12 cellular contexts compared by ENCODE assay signal in genomic region chr2:113211226-113212105, GRCh38. TPM values are rescaled to one million over a fixed set of nuclear protein-coding genes. Genes with fewer than 3 reads are reported as not detected.
DNase-seq lines count a peak whose midpoint lies in the region; ATAC-seq and TF ChIP-seq lines count a peak whose summit lies in the region.
"Had no signal": no experiment of that assay in that cellular context is flagged by ENCODE, and none has a peak within 500 bp of the region (broad histone marks: within the 10 kb centered on the region; RNA-seq: fewer than 3 reads in every experiment).

No MANE protein-coding gene starts in this region.

- H3K9me3 Mint-ChIP-seq in CD14-positive monocyte = no peaks in the 10 kb centered on the region
- H3K9me3 Mint-ChIP-seq: immature natural killer cell had no signal

- peak overlapping the region; percentile 15 to 87 (median 70) for H3K27ac Mint-ChIP-seq in CD14-positive monocyte
- H3K27ac Mint-ChIP-seq: immature natural killer cell had no signal

- peaks cover 0 to 7% (median 5%) of the 10 kb centered on the region in 3 donors for H3K27me3 Mint-ChIP-seq in CD14-positive monocyte (ENCODE audit: low read depth in 3 of 3)

- TF ChIP-seq CTCF in CD14-positive monocyte (IDR thresholded peaks at IDR 0.05) (no peak), RWPE2 (IDR thresholded peaks at IDR 0.05; ENCODE audit: poor library complexity, severe bottlenecking) (no peak), foreskin keratinocyte (conservative IDR thresholded peaks at IDR 0.05) (no peak)

- H3K9me3 ChIP-seq in RWPE2 (ENCODE audit: severe bottlenecking) = no peaks in the 10 kb centered on the region
- H3K9me3 ChIP-seq: body of pancreas had no signal

- peaks cover 0 to 1% of the 10 kb centered on the region in 2 donors for H3K36me3 Mint-ChIP-seq in CD14-positive monocyte
- H3K36me3 Mint-ChIP-seq: immature natural killer cell had no signal

- H3K27me3 ChIP-seq in RWPE2 (ENCODE audit: insufficient read depth, poor library complexity, severe bottlenecking) = no peaks in the 10 kb centered on the region
- H3K27me3 ChIP-seq in foreskin keratinocyte = no peaks in the 10 kb centered on the region
- H3K27me3 ChIP-seq: body of pancreas had no signal

- peak; percentile 95 for ATAC-seq in RWPE2 (ENCODE audit: low read depth)
- ATAC-seq in foreskin keratinocyte = peak; percentile 84
- no peak for ATAC-seq in GM18858 (IDR thresholded peaks at IDR 0.05; ENCODE audit: unreplicated experiment)

- peak overlapping the region; percentile 37 to 67 for H3K4me3 Mint-ChIP-seq in CD14-positive monocyte
- H3K4me3 Mint-ChIP-seq: immature natural killer cell had no signal

- peaks cover 22% of the 10 kb centered on the region for H3K4me1 Mint-ChIP-seq in CD14-positive monocyte

- no peak overlapping the region for H3K4me3 ChIP-seq in RWPE2 (ENCODE audit: severe bottlenecking)
- H3K4me3 ChIP-seq: body of pancreas had no signal

- DNase-seq in CD14-positive monocyte (ENCODE audit: low spot score) (no peak), RWPE2 (ENCODE audit: low spot score) (no peak), foreskin keratinocyte (peak; percentile 88 to 92), pons (ENCODE audit: low spot score) (peak; percentile 34), T1000 (lab: John Stamatoyannopoulos, UW) (no peak), DMS79 (lab: John Stamatoyannopoulos, UW) (no peak), NCI-H1105 treated with DMSO at 0.1 percent for 48 hours (lab: John Stamatoyannopoulos, UW) (no peak)
- DNase-seq: immature natural killer cell, NCI-H526 treated with DMSO at 0.1 percent for 48 hours had no signal

- H3K36me3 ChIP-seq in RWPE2 (ENCODE audit: low read depth) = no peaks in the 10 kb centered on the region

- H3K4me1 ChIP-seq in RWPE2 (ENCODE audit: insufficient read depth, poor library complexity, severe bottlenecking) (peaks cover 14% of the 10 kb centered on the region), foreskin keratinocyte (peaks cover 20% of the 10 kb centered on the region)

- intact Hi-C loops in CD14-positive monocyte (cut with micrococcal nuclease) = no loop called here

- H3K27ac ChIP-seq in RWPE2 (ENCODE audit: poor library complexity, severe bottlenecking) (peak overlapping the region; percentile 19), foreskin keratinocyte (peak overlapping the region; percentile 82)

RNA-seq across cellular contexts. Expression of gene PSD4, which starts 37.7 kb away (rescaled TPM):
- polyA plus RNA-seq in CD14-positive monocyte (10 to 100 TPM; 11.0 to 18.2 TPM), foreskin keratinocyte (22.8 and 24.8 TPM in 2 replicates)
- 34.4 and 38.2 TPM in 2 replicates for total RNA-seq in foreskin keratinocyte
- total RNA-seq: G401 had no signal

Comparison
In these comparisons a context has a peak if more than half of its experiments do, and no peak if none do; other contexts are left out.
1. DNase-seq: peak in foreskin keratinocyte (2 of 2) and pons (single experiment); none in CD14-positive monocyte (single experiment), RWPE2 (single experiment), T1000 (single experiment), DMS79 (single experiment) and NCI-H1105 treated with DMSO at 0.1 percent for 48 hours (single experiment).